14 cellular contexts compared by ENCODE assay signal in genomic region chr3:128307781-128308469, GRCh38.
DNase-seq lines count a peak whose midpoint lies in the region; ATAC-seq and TF ChIP-seq lines count a peak whose summit lies in the region.
"Had no signal": no experiment of that assay in that cellular context is flagged by ENCODE, and none has a peak within 500 bp of the region (broad histone marks: within the 10 kb centered on the region; RNA-seq: fewer than 3 reads in every experiment).

No MANE protein-coding gene starts in this region.

- intact Hi-C loops in left ventricle myocardium inferior (cut with micrococcal nuclease): no loop called here
- intact Hi-C loops in Right ventricle myocardium inferior (cut with DNase I): loop anchor here (10.0 kb wide), 1 partner anchor 223 kb away; no protein-coding TSS in a partner anchor

- H3K9me3 Mint-ChIP-seq in natural killer cell treated with Interleukin-12 subunit alpha and Interleukin-12 subunit beta and Interleukin-15 and Interleukin-18, amount 100 ng/mL, for 72 hours: no peaks in the 10 kb centered on the region
- H3K9me3 Mint-ChIP-seq: CD4-positive, alpha-beta T cell had no signal

- no peaks in the 10 kb centered on the region for H3K36me3 ChIP-seq in left ventricle myocardium inferior

- H3K27me3 ChIP-seq in left ventricle myocardium inferior (ENCODE audit: low read depth): no peaks in the 10 kb centered on the region

- no peak for DNase-seq in left ventricle myocardium inferior
- no peak for DNase-seq in Right ventricle myocardium inferior (ENCODE audit: missing footprints)
- DNase-seq in islet precursor cell: peak; percentile 41
- peak; percentile 8 for DNase-seq in stimulated activated CD8-positive, alpha-beta memory T cell treated with anti-CD3 and anti-CD28 coated beads, Interleukin-4, amount 100 ng/mL, for 48 hours
- DNase-seq in natural killer cell treated with Interleukin-12 subunit alpha and Interleukin-12 subunit beta and Interleukin-15 and Interleukin-18, amount 100 ng/mL, for 72 hours (ENCODE audit: low spot score): no peak
- DNase-seq: CD4-positive, alpha-beta T cell; EL; KG1; NCI-H1105; NCI-H187; SHP77 treated with DMSO at 0.1 percent for 48 hours had no signal

- H3K9me3 ChIP-seq in left ventricle myocardium inferior (replicated peaks): no peaks in the 10 kb centered on the region

- peaks cover 46% of the 10 kb centered on the region for H3K4me1 ChIP-seq in left ventricle myocardium inferior

- H3K4me1 Mint-ChIP-seq in natural killer cell treated with Interleukin-12 subunit alpha and Interleukin-12 subunit beta and Interleukin-15 and Interleukin-18, amount 100 ng/mL, for 72 hours (ENCODE audit: low read depth in 2 of 2): no peaks in the 10 kb centered on the region

- TF ChIP-seq CTCF in left ventricle myocardium inferior (IDR thresholded peaks at IDR 0.05; ENCODE audit: borderline replicate concordance) (no peak), VCaP (conservative IDR thresholded peaks at IDR 0.05) (no peak)

- H3K36me3 Mint-ChIP-seq in natural killer cell treated with Interleukin-12 subunit alpha and Interleukin-12 subunit beta and Interleukin-15 and Interleukin-18, amount 100 ng/mL, for 72 hours: peaks cover 5% of the 10 kb centered on the region

- H3K27me3 Mint-ChIP-seq in natural killer cell treated with Interleukin-12 subunit alpha and Interleukin-12 subunit beta and Interleukin-15 and Interleukin-18, amount 100 ng/mL, for 72 hours: no peaks in the 10 kb centered on the region
- H3K27me3 Mint-ChIP-seq: CD4-positive, alpha-beta T cell had no signal

- H3K27ac ChIP-seq in left ventricle myocardium inferior (replicated peaks): peak overlapping the region; percentile 76
- H3K27ac ChIP-seq in VCaP: peak overlapping the region; percentile 58

- H3K27ac Mint-ChIP-seq in natural killer cell treated with Interleukin-12 subunit alpha and Interleukin-12 subunit beta and Interleukin-15 and Interleukin-18, amount 100 ng/mL, for 72 hours: no peak overlapping the region
- H3K27ac Mint-ChIP-seq: CD4-positive, alpha-beta T cell had no signal

- no peak for ATAC-seq in Right ventricle myocardium inferior
- no peak for ATAC-seq in natural killer cell treated with Interleukin-12 subunit alpha and Interleukin-12 subunit beta and Interleukin-15 and Interleukin-18, amount 100 ng/mL, for 72 hours
- ATAC-seq in GM18502 (IDR thresholded peaks at IDR 0.05; ENCODE audit: poor library complexity, unreplicated experiment): no peak
- ATAC-seq in GM21447 (IDR thresholded peaks at IDR 0.05; ENCODE audit: unreplicated experiment): no peak

- H3K4me3 Mint-ChIP-seq in natural killer cell treated with Interleukin-12 subunit alpha and Interleukin-12 subunit beta and Interleukin-15 and Interleukin-18, amount 100 ng/mL, for 72 hours: no peak overlapping the region
- H3K4me3 Mint-ChIP-seq: CD4-positive, alpha-beta T cell had no signal

- H3K4me3 ChIP-seq in left ventricle myocardium inferior: no peak overlapping the region

Comparison
In these comparisons a context has a peak if more than half of its experiments do, and no peak if none do; other contexts are left out.
1. DNase-seq: peak in islet precursor cell (single experiment) and stimulated activated CD8-positive, alpha-beta memory T cell treated with anti-CD3 and anti-CD28 coated beads, Interleukin-4, amount 100 ng/mL, for 48 hours (single experiment); none in left ventricle myocardium inferior (single experiment), Right ventricle myocardium inferior (single experiment) and natural killer cell treated with Interleukin-12 subunit alpha and Interleukin-12 subunit beta and Interleukin-15 and Interleukin-18, amount 100 ng/mL, for 72 hours (single experiment).